In genomic region chr7:22858640-22859561, GRCh38 we compare ENCODE assay signal across 8 cellular contexts. TPM values are rescaled to one million over a fixed set of nuclear protein-coding genes. Genes with fewer than 3 reads are reported as not detected.
A peak's percentile ranks its signal among the peaks of the same experiment; 100 is the strongest.
DNase-seq lines count a peak whose midpoint lies in the region; ATAC-seq and TF ChIP-seq lines count a peak whose summit lies in the region.

No MANE protein-coding gene starts in this region.

- DNase-seq in A673 (ENCODE audit: low spot score) (peak; percentile 39), HCT116 (ENCODE audit: low read depth, low spot score) (peak; percentile 69), activated B cell treated with CpG ODN at 0.5 μM for 24 hours (no peak), kidney glomerular epithelial cell (lab: John Stamatoyannopoulos, UW) (peak; percentile 71), NCI-H524 (lab: John Stamatoyannopoulos, UW) (no peak)

- peaks cover 29% of the 10 kb centered on the region for H3K36me3 ChIP-seq in A673 (ENCODE audit: insufficient read depth, low read length, poor library complexity, severe bottlenecking)
- H3K36me3 ChIP-seq in HCT116 (ENCODE audit: control insufficient read depth in 1 of 2, insufficient read depth in 2 of 2, low read length in 2 of 2) = peaks cover 2 to 21% of the 10 kb centered on the region in 2 experiments; a peak in 1 of 4 replicates

- no peak overlapping the region for H2AFZ ChIP-seq in HCT116 (ENCODE audit: low read depth, low read length, poor library complexity, severe bottlenecking)

- RAD21 ChIA-PET in HCT116 (lab: Charles Lee; ENCODE audit: low non-redundant PET in 1 of 2, low total read pairs in 2 of 2, uncharacterized antibody in 2 of 2, unreplicated experiment in 2 of 2) = interaction anchor here in 1 of 2 experiments (0.6 kb wide), 1 partner anchor 195 kb away, joined by 3 read pairs; no protein-coding TSS in a partner anchor

- no peaks in the 10 kb centered on the region for H3K9me3 ChIP-seq in A673 (ENCODE audit: low read depth, low read length, poor library complexity, severe bottlenecking)
- no peaks in the 10 kb centered on the region for H3K9me3 ChIP-seq in HCT116 (ENCODE audit: control insufficient read depth in 1 of 2, insufficient read depth in 1 of 2, low read depth in 1 of 2, low read length in 2 of 2)

- H3K36me3 Mint-ChIP-seq in activated B cell treated with CpG ODN at 0.5 μM for 24 hours (ENCODE audit: low read depth) = peaks cover 72% of the 10 kb centered on the region

- peaks cover 29% of the 10 kb centered on the region for H3K79me2 ChIP-seq in HCT116 (ENCODE audit: insufficient read depth, low read length)

- H4K20me1 ChIP-seq in HCT116 (ENCODE audit: insufficient read depth) = no peaks in the 10 kb centered on the region

- no peaks in the 10 kb centered on the region for H3K27me3 ChIP-seq in A673 (replicated peaks; ENCODE audit: insufficient read depth, low read depth, low read length, poor library complexity)
- no peaks in the 10 kb centered on the region for H3K27me3 ChIP-seq in HCT116 (ENCODE audit: insufficient read depth, low read length)

- H3K4me1 Mint-ChIP-seq in activated B cell treated with CpG ODN at 0.5 μM for 24 hours = peaks cover 60% of the 10 kb centered on the region

- TF ChIP-seq POLR2A in HCT116 (IDR thresholded peaks at IDR 0.05; ENCODE audit: borderline replicate concordance, extremely low read depth, insufficient read depth, insufficient read length) = no peak

- TF ChIP-seq RAD21 in HCT116 (IDR thresholded peaks at IDR 0.05; ENCODE audit: low read depth) = no peak; the same call in 1 of the 2 replicates

- H3K27me3 Mint-ChIP-seq in activated B cell treated with CpG ODN at 0.5 μM for 24 hours = no peaks in the 10 kb centered on the region

- CTCF ChIA-PET in A673 (lab: Charles Lee) = no interaction called here
- CTCF ChIA-PET in HCT116 (lab: Charles Lee) = interaction anchor here (1.5 to 2.0 kb wide), 2 partner anchors 196 to 298 kb away, joined by 6 to 8 read pairs; no protein-coding TSS in a partner anchor
- CTCF ChIA-PET in activated B cell treated with CpG ODN at 0.5 μM for 24 hours (lab: Charles Lee) = interaction anchor here (1.2 kb wide), 1 partner anchor 10 kb away, joined by 4 read pairs; no protein-coding TSS in a partner anchor

- no peak overlapping the region for H3K27ac ChIP-seq in A673 (ENCODE audit: low read depth, low read length, poor library complexity, severe bottlenecking)
- peak overlapping the region; percentile 97 for H3K27ac ChIP-seq in HCT116 (ENCODE audit: low read depth, low read length)

- intact Hi-C loops in A673 (cut with micrococcal nuclease; ENCODE audit: unreplicated experiment) (no loop called here), HCT116 (cut with micrococcal nuclease) (loop anchor here (10.0 kb wide), 1 partner anchor 304 kb away; no protein-coding TSS in a partner anchor), activated B cell treated with CpG ODN at 0.5 μM for 24 hours (cut with micrococcal nuclease) (loop anchor here (1.0 to 10.0 kb wide), 2 partner anchors 12 to 194 kb away; no protein-coding TSS in a partner anchor)

- H3K4me3 ChIP-seq in A673 (ENCODE audit: low read depth, low read length, poor library complexity, severe bottlenecking) = no peak overlapping the region
- peak overlapping the region in 1 of 2 experiments; percentile 2; a peak in 2 of 4 replicates for H3K4me3 ChIP-seq in HCT116 (replicated peaks in 1 of 2; ENCODE audit: low read depth in 1 of 2, low read length in 2 of 2)

- H3K4me3 Mint-ChIP-seq in activated B cell treated with CpG ODN at 0.5 μM for 24 hours = peak overlapping the region; percentile 19

- peak overlapping the region; percentile 63 for H3K27ac Mint-ChIP-seq in activated B cell treated with CpG ODN at 0.5 μM for 24 hours

- TF ChIP-seq CTCF in A673 (conservative IDR thresholded peaks at IDR 0.05; ENCODE audit: low read depth, low read length) (no peak), HCT116 (IDR thresholded peaks at IDR 0.05 in 2 of 3, conservative IDR thresholded peaks at IDR 0.05 in 1 of 3; ENCODE audit: borderline replicate concordance in 1 of 3, insufficient read depth in 1 of 3, low read depth in 2 of 3, low read length in 2 of 3) (no peak), activated B cell treated with CpG ODN at 0.5 μM for 24 hours (IDR thresholded peaks at IDR 0.05) (no peak)

- peak overlapping the region; percentile 88 for H3K4me2 ChIP-seq in HCT116 (ENCODE audit: low read length)

- H3K9me3 Mint-ChIP-seq in activated B cell treated with CpG ODN at 0.5 μM for 24 hours = no peaks in the 10 kb centered on the region

- H3K9me2 ChIP-seq in HCT116 (ENCODE audit: insufficient read depth) = no peaks in the 10 kb centered on the region

- BruUV-seq in A673 (replicated peaks; lab: Mats Ljungman, UMichigan) (no TSS peak), HCT116 (replicated peaks; lab: Mats Ljungman, UMichigan) (no TSS peak)

- POLR2A ChIA-PET in A673 (lab: Charles Lee; ENCODE audit: low non-redundant PET) = no interaction called here
- POLR2A ChIA-PET in HCT116 (lab: Charles Lee) = no interaction called here
- POLR2A ChIA-PET in activated B cell treated with CpG ODN at 0.5 μM for 24 hours (lab: Charles Lee) = interaction anchor here (1.3 to 1.5 kb wide), 2 partner anchors 9 to 27 kb away, joined by 4 to 6 read pairs; no protein-coding TSS in a partner anchor

- H3K9ac ChIP-seq in HCT116 (ENCODE audit: low read length) = peak overlapping the region; percentile 99

- H3K4me1 ChIP-seq in A673 (ENCODE audit: insufficient read depth, low read length, poor library complexity, severe bottlenecking) (peaks cover 14% of the 10 kb centered on the region), HCT116 (ENCODE audit: control insufficient read depth in 1 of 2, insufficient read depth in 2 of 2, low read length in 2 of 2) (peaks cover 44 to 57% of the 10 kb centered on the region in 2 experiments)

- ATAC-seq in HCT116 (peak; percentile 63), activated B cell treated with CpG ODN at 0.5 μM for 24 hours (ENCODE audit: low read depth) (no peak), HG03135 (IDR thresholded peaks at IDR 0.05; ENCODE audit: unreplicated experiment) (no peak), GM18502 (IDR thresholded peaks at IDR 0.05; ENCODE audit: poor library complexity, unreplicated experiment) (no peak), GM21381 (IDR thresholded peaks at IDR 0.05; ENCODE audit: unreplicated experiment) (no peak)

TF ChIP-seq in HCT116, 20 proteins besides CTCF, POLR2A, EP300 and RAD21:
- TF ChIP-seq CBX3 (IDR thresholded peaks at IDR 0.05; ENCODE audit: low read depth) = peak; percentile 68
- TF ChIP-seq TCF7L2 (IDR thresholded peaks at IDR 0.05; ENCODE audit: borderline replicate concordance, extremely low read depth, insufficient read depth, insufficient read length) = peak; percentile 58
- TF ChIP-seq YY1 (IDR thresholded peaks at IDR 0.05; ENCODE audit: extremely low read depth, insufficient replicate concordance, low read depth, low read length) = peak; percentile 34
- peak; percentile 76 for TF ChIP-seq JUND (IDR thresholded peaks at IDR 0.05)
- no peak for TF ChIP-seq MAX (IDR thresholded peaks at IDR 0.05)
- peak; percentile 25 for TF ChIP-seq SIN3A (IDR thresholded peaks at IDR 0.05; ENCODE audit: low read depth)
- TF ChIP-seq POLR2AphosphoS5 (IDR thresholded peaks at IDR 0.05; ENCODE audit: low read depth, low read length) = peak; percentile 66
- TF ChIP-seq, protein P1, sequence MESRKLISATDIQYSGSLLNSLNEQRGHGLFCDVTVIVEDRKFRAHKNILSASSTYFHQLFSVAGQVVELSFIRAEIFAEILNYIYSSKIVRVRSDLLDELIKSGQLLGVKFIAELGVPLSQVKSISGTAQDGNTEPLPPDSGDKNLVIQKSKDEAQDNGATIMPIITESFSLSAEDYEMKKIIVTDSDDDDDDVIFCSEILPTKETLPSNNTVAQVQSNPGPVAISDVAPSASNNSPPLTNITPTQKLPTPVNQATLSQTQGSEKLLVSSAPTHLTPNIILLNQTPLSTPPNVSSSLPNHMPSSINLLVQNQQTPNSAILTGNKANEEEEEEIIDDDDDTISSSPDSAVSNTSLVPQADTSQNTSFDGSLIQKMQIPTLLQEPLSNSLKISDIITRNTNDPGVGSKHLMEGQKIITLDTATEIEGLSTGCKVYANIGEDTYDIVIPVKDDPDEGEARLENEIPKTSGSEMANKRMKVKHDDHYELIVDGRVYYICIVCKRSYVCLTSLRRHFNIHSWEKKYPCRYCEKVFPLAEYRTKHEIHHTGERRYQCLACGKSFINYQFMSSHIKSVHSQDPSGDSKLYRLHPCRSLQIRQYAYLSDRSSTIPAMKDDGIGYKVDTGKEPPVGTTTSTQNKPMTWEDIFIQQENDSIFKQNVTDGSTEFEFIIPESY (IDR thresholded peaks at IDR 0.05; ENCODE audit: extremely low read depth, insufficient replicate concordance, low read length) = no peak
- peak; percentile 59; the same call in 1 of the 2 replicates for TF ChIP-seq CEBPB (IDR thresholded peaks at IDR 0.05; ENCODE audit: low read depth)
- TF ChIP-seq FOSL1 (IDR thresholded peaks at IDR 0.05; ENCODE audit: low read depth) = peak; percentile 80

RNA-seq across cellular contexts. Expression of gene TOMM7, which starts 36.3 kb away (rescaled TPM):
- 149 and 175 TPM in 2 replicates for total RNA-seq in A673 (2021)
- total RNA-seq in HCT116 (2021; ENCODE audit: unreplicated experiment) = 325 TPM
- polyA plus RNA-seq in HCT116 (2012) = 640 and 848 TPM in 2 replicates
- 324 and 406 TPM in 2 replicates for total RNA-seq in activated B cell treated with CpG ODN at 0.5 μM for 24 hours

Comparison
In these comparisons a context has a peak if more than half of its experiments do, and no peak if none do; other contexts are left out.
1. DNase-seq: peak in A673 (single experiment), HCT116 (single experiment) and kidney glomerular epithelial cell (single experiment); none in activated B cell treated with CpG ODN at 0.5 μM for 24 hours (single experiment) and NCI-H524 (0 of 2).